21 cellular contexts compared by ENCODE assay signal in the genomic region with DNA sequence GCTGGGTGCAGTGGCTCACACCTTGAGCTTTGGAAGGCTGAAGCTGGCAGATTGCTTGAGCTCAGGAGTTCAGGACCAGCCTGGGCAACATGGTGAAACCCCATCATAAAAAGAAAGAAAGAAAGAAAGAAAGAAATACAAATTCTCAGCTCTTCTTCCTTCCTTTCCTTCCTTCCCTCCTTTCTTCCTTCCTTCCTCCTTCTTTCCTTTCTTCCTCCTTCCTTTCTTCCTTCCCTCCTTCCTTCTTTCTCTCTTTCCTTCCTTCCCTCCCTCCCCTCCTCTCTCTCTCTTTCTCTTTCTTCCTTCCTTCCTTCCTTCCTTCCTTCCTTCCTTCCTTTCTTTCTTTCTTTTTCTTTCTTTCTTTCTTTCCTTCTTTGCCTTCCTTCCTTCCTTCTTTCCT.
"Had no signal": no experiment of that assay in that cellular context is flagged by ENCODE, and none has a peak within 500 bp of the region (broad histone marks: within the 10 kb centered on the region; RNA-seq: fewer than 3 reads in every experiment).

No MANE protein-coding gene starts in this region.

- H3K36me3 Mint-ChIP-seq: activated CD8-positive, alpha-beta memory T cell treated with anti-CD3 and anti-CD28 coated beads, Interleukin-2, amount 10 ng/mL, durations not matched to agents 7 days and 5 days; mesothelial cell of epicardium; naive thymus-derived CD8-positive, alpha-beta T cell; neural progenitor cell; type B pancreatic cell had no signal

- H3K9me3 Mint-ChIP-seq: activated CD4-positive, alpha-beta T cell treated with anti-CD3 and anti-CD28 coated beads, Interleukin-2, amount 10 ng/mL, durations not matched to agents 7 days and 5 days; activated CD8-positive, alpha-beta T cell treated with anti-CD3 and anti-CD28 coated beads for 36 hours; mesothelial cell of epicardium; naive thymus-derived CD8-positive, alpha-beta T cell; neural progenitor cell; type B pancreatic cell had no signal

- H3K27ac ChIP-seq: cardiac muscle cell, neural progenitor cell, SJSA1, testis had no signal

- H3K4me1 ChIP-seq: SJSA1, testis had no signal

- ATAC-seq: activated CD8-positive, alpha-beta memory T cell treated with anti-CD3 and anti-CD28 coated beads, Interleukin-2, amount 10 ng/mL, durations not matched to agents 7 days and 5 days; activated CD8-positive, alpha-beta T cell treated with anti-CD3 and anti-CD28 coated beads for 36 hours; foreskin keratinocyte; left lobe of liver; naive thymus-derived CD8-positive, alpha-beta T cell had no signal

- H3K4me3 ChIP-seq: cardiac muscle cell, lung, neural progenitor cell, SJSA1, spleen, testis had no signal

- H3K27me3 ChIP-seq: cardiac muscle cell, foreskin keratinocyte, neural progenitor cell, SJSA1, spleen, testis had no signal

- H3K9me3 ChIP-seq: SJSA1, spleen, testis had no signal

- H3K27ac Mint-ChIP-seq: activated CD4-positive, alpha-beta T cell treated with anti-CD3 and anti-CD28 coated beads, Interleukin-2, amount 10 ng/mL, durations not matched to agents 7 days and 5 days; activated CD8-positive, alpha-beta memory T cell treated with anti-CD3 and anti-CD28 coated beads, Interleukin-2, amount 10 ng/mL, durations not matched to agents 7 days and 5 days; activated CD8-positive, alpha-beta T cell treated with anti-CD3 and anti-CD28 coated beads for 36 hours; mesothelial cell of epicardium; neural progenitor cell; progenitor cell of endocrine pancreas; type B pancreatic cell had no signal

- H3K4me3 Mint-ChIP-seq: activated CD4-positive, alpha-beta T cell treated with anti-CD3 and anti-CD28 coated beads, Interleukin-2, amount 10 ng/mL, durations not matched to agents 7 days and 5 days; activated CD8-positive, alpha-beta memory T cell treated with anti-CD3 and anti-CD28 coated beads, Interleukin-2, amount 10 ng/mL, durations not matched to agents 7 days and 5 days; activated CD8-positive, alpha-beta T cell treated with anti-CD3 and anti-CD28 coated beads for 36 hours; mesothelial cell of epicardium; naive thymus-derived CD8-positive, alpha-beta T cell; neural progenitor cell; type B pancreatic cell had no signal

- H3K4me1 Mint-ChIP-seq: neural progenitor cell had no signal

- DNase-seq: activated CD4-positive, alpha-beta T cell treated with anti-CD3 and anti-CD28 coated beads, Interleukin-2, amount 10 ng/mL, durations not matched to agents 7 days and 5 days; activated CD8-positive, alpha-beta memory T cell treated with anti-CD3 and anti-CD28 coated beads, Interleukin-2, amount 10 ng/mL, durations not matched to agents 7 days and 5 days; activated CD8-positive, alpha-beta T cell treated with anti-CD3 and anti-CD28 coated beads for 36 hours; activated naive CD4-positive, alpha-beta T cell; dermis blood vessel endothelial cell; effector CD8-positive, alpha-beta T cell; foreskin keratinocyte; kidney; naive thymus-derived CD8-positive, alpha-beta T cell; retina; spleen; stimulated activated CD4-positive, alpha-beta T cell treated with anti-CD3 and anti-CD28 coated beads, Interleukin-4, amount 100 ng/mL, for 1 hour; testis had no signal

- H3K36me3 ChIP-seq: cardiac muscle cell, neural progenitor cell, SJSA1, spleen had no signal

- H3K27me3 Mint-ChIP-seq: activated CD4-positive, alpha-beta T cell treated with anti-CD3 and anti-CD28 coated beads, Interleukin-2, amount 10 ng/mL, durations not matched to agents 7 days and 5 days; activated CD8-positive, alpha-beta memory T cell treated with anti-CD3 and anti-CD28 coated beads, Interleukin-2, amount 10 ng/mL, durations not matched to agents 7 days and 5 days; activated CD8-positive, alpha-beta T cell treated with anti-CD3 and anti-CD28 coated beads for 36 hours; naive thymus-derived CD8-positive, alpha-beta T cell; type B pancreatic cell had no signal
